17 cellular contexts compared by ENCODE assay signal in genomic region chr10:1563028-1563427, GRCh38.
DNase-seq lines count a peak whose midpoint lies in the region; ATAC-seq, FAIRE-seq and TF ChIP-seq lines count a peak whose summit lies in the region.
"Had no signal": no experiment of that assay in that cellular context is flagged by ENCODE, and none has a peak within 500 bp of the region (broad histone marks: within the 10 kb centered on the region; RNA-seq: fewer than 3 reads in every experiment).

No MANE protein-coding gene starts in this region.

- H3K36me3 Mint-ChIP-seq in GM23338 (ENCODE audit: low read depth) (no peaks in the 10 kb centered on the region), neural progenitor cell (no peaks in the 10 kb centered on the region)
- H3K36me3 Mint-ChIP-seq: CD8-positive, alpha-beta T cell had no signal

- H2BK20ac ChIP-seq in H1 (ENCODE audit: low read length): no peak overlapping the region

- no peak for FAIRE-seq in H1 (lab: Jason Lieb, UNC)
- FAIRE-seq: HepG2 had no signal

- H3K9ac ChIP-seq in H1 (replicated peaks in 1 of 4; ENCODE audit: extremely low read depth in 1 of 4, low read depth in 3 of 4, low read length in 3 of 4): no peak overlapping the region
- no peak overlapping the region for H3K9ac ChIP-seq in neural progenitor cell
- H3K9ac ChIP-seq: BLaER1 treated with 17β-estradiol and CSF1 and Interleukin-3, amounts not matched to agents 10 nM and 100 nM; GM23248 had no signal

- H3K36me3 ChIP-seq in GM23338 (ENCODE audit: insufficient read depth): no peaks in the 10 kb centered on the region
- no peaks in the 10 kb centered on the region for H3K36me3 ChIP-seq in H1 (ENCODE audit: control insufficient read depth in 2 of 4, insufficient read depth in 4 of 4, low read length in 3 of 4)
- no peaks in the 10 kb centered on the region for H3K36me3 ChIP-seq in neural progenitor cell
- H3K36me3 ChIP-seq in sigmoid colon: no peaks in the 10 kb centered on the region
- H3K36me3 ChIP-seq: BLaER1 treated with 17β-estradiol and CSF1 and Interleukin-3, amounts not matched to agents 10 nM and 100 nM had no signal

- H3K4me1 Mint-ChIP-seq in GM23338 (peaks cover 8% of the 10 kb centered on the region; the same call in 2 of the 3 replicates), neural progenitor cell (peaks cover 25% of the 10 kb centered on the region)

- H3K18ac ChIP-seq in H1 (ENCODE audit: extremely low read depth, low read length): no peak overlapping the region

- H4K91ac ChIP-seq in H1 (replicated peaks; ENCODE audit: insufficient read length, low read length): no peak overlapping the region

- no peak overlapping the region for H3K23ac ChIP-seq in H1 (ENCODE audit: insufficient read length)

- H4K20me1 ChIP-seq in GM23338 (replicated peaks; ENCODE audit: insufficient read depth) (no peaks in the 10 kb centered on the region), H1 (replicated peaks in 1 of 2; ENCODE audit: control insufficient read depth in 1 of 2, insufficient read depth in 2 of 2, low read length in 2 of 2) (peaks cover 0 to 2% of the 10 kb centered on the region in 2 experiments), neural progenitor cell (ENCODE audit: low read depth) (no peaks in the 10 kb centered on the region)
- H4K20me1 ChIP-seq: BLaER1 treated with 17β-estradiol and CSF1 and Interleukin-3, amounts not matched to agents 10 nM and 100 nM had no signal

- H3K4ac ChIP-seq in H1 (replicated peaks; ENCODE audit: insufficient read length, low read depth, low read length): no peak overlapping the region

- DNase-seq in GM23338 (ENCODE audit: low spot score): no peak
- no peak for DNase-seq in H1 (ENCODE audit: low read depth in 1 of 2, low spot score in 2 of 2)
- DNase-seq in neural progenitor cell (ENCODE audit: low spot score): no peak
- peak; percentile 35 for DNase-seq in sigmoid colon
- DNase-seq in cerebellum (ENCODE audit: low spot score): no peak
- DNase-seq in omental fat pad (ENCODE audit: low spot score): no peak
- DNase-seq in dermis blood vessel endothelial cell: no peak
- DNase-seq: Calu3; CD8-positive, alpha-beta T cell; DMS79 treated with DMSO at 0.1 percent for 48 hours; GF-D8; GM23248; H9 had no signal

- H3K14ac ChIP-seq in H1 (ENCODE audit: insufficient read length): no peak overlapping the region

- no peak overlapping the region for H2BK15ac ChIP-seq in H1 (ENCODE audit: low read length)

- H2BK120ac ChIP-seq in H1 (replicated peaks; ENCODE audit: low read depth, low read length): peak overlapping the region; percentile 15

- H3K4me3 Mint-ChIP-seq in GM23338 (no peak overlapping the region), neural progenitor cell (no peak overlapping the region)
- H3K4me3 Mint-ChIP-seq: B cell; CD8-positive, alpha-beta T cell; H9; IgD-negative memory B cell had no signal

- H3K9me2 ChIP-seq in GM23338 (ENCODE audit: insufficient read depth): no peaks in the 10 kb centered on the region

- CTCF ChIA-PET in H1 (lab: Charles Lee; ENCODE audit: partially characterized antibody): interaction anchor here (1.3 kb wide), 1 partner anchor 203 kb away, joined by 3 read pairs; no protein-coding TSS in a partner anchor

- TF ChIP-seq EP300 in H1 (IDR thresholded peaks at IDR 0.05; ENCODE audit: borderline replicate concordance in 1 of 2, low read depth in 2 of 2, low read length in 2 of 2): no peak
- no peak for TF ChIP-seq EP300 in sigmoid colon (IDR thresholded peaks at IDR 0.05)

- H3K27ac ChIP-seq in GM23338 (ENCODE audit: low read depth) (no peak overlapping the region), H1 (ENCODE audit: low read depth, low read length) (no peak overlapping the region), neural progenitor cell (no peak overlapping the region), sigmoid colon (no peak overlapping the region)
- H3K27ac ChIP-seq: BLaER1 treated with 17β-estradiol and CSF1 and Interleukin-3, amounts not matched to agents 10 nM and 100 nM; GM23248 had no signal

- H3K27ac Mint-ChIP-seq in GM23338 (no peak overlapping the region), neural progenitor cell (peak overlapping the region; percentile 87)
- H3K27ac Mint-ChIP-seq: B cell; CD8-positive, alpha-beta T cell had no signal

- H3K9me3 ChIP-seq in H1 (ENCODE audit: insufficient read depth in 2 of 2, low read depth in 1 of 2, low read length in 1 of 2) (no peaks in the 10 kb centered on the region), neural progenitor cell (ENCODE audit: low read depth) (no peaks in the 10 kb centered on the region), sigmoid colon (no peaks in the 10 kb centered on the region)
- H3K9me3 ChIP-seq: BLaER1 treated with 17β-estradiol and CSF1 and Interleukin-3, amounts not matched to agents 10 nM and 100 nM had no signal

- H3K27me3 Mint-ChIP-seq in GM23338 (ENCODE audit: insufficient read depth, low read depth, poor library complexity): peaks cover 3% of the 10 kb centered on the region
- peaks cover 5% of the 10 kb centered on the region for H3K27me3 Mint-ChIP-seq in neural progenitor cell (ENCODE audit: insufficient read depth, low read depth)

- H3K9me3 Mint-ChIP-seq in GM23338: no peaks in the 10 kb centered on the region
- H3K9me3 Mint-ChIP-seq in neural progenitor cell: no peaks in the 10 kb centered on the region
- H3K9me3 Mint-ChIP-seq: CD8-positive, alpha-beta T cell; H9; IgD-negative memory B cell had no signal

- no peaks in the 10 kb centered on the region for H3K23me2 ChIP-seq in H1 (ENCODE audit: low read depth, low read length)

- intact Hi-C loops in sigmoid colon (cut with DNase I): no loop called here

- H3K79me2 ChIP-seq in GM23338 (replicated peaks; ENCODE audit: insufficient read depth) (no peaks in the 10 kb centered on the region), H1 (ENCODE audit: control insufficient read depth in 1 of 2, insufficient read depth in 2 of 2, low read length in 2 of 2) (no peaks in the 10 kb centered on the region), neural progenitor cell (ENCODE audit: low read depth) (no peaks in the 10 kb centered on the region)

- no peak overlapping the region for H3K4me2 ChIP-seq in GM23338
- H3K4me2 ChIP-seq in H1 (ENCODE audit: insufficient read depth in 1 of 2, low read depth in 2 of 2, low read length in 2 of 2): no peak overlapping the region
- H3K4me2 ChIP-seq in neural progenitor cell: no peak overlapping the region
- H3K4me2 ChIP-seq: BLaER1 treated with 17β-estradiol and CSF1 and Interleukin-3, amounts not matched to agents 10 nM and 100 nM had no signal

- H2BK5ac ChIP-seq in H1 (ENCODE audit: low read depth, low read length): no peak overlapping the region

- POLR2A ChIA-PET in H1 (lab: Charles Lee; ENCODE audit: partially characterized antibody): no interaction called here

- H2AK5ac ChIP-seq in H1 (ENCODE audit: low read depth, low read length): no peak overlapping the region

- TF ChIP-seq POLR2A in H1 (IDR thresholded peaks at IDR 0.05; ENCODE audit: control extremely low read depth in 1 of 2, low read depth in 2 of 2, low read length in 2 of 2) (no peak), sigmoid colon (IDR thresholded peaks at IDR 0.05) (no peak)

- no peaks in the 10 kb centered on the region for H3K79me1 ChIP-seq in H1 (ENCODE audit: low read depth, low read length)

- H4K5ac ChIP-seq in H1 (ENCODE audit: insufficient read length, low read depth, low read length): no peak overlapping the region

- TF ChIP-seq RAD21 in H1 (IDR thresholded peaks at IDR 0.05 in 1 of 2, conservative IDR thresholded peaks at IDR 0.05 in 1 of 2; ENCODE audit: low read depth in 2 of 2, low read length in 2 of 2): no peak

- H3K4me1 ChIP-seq in GM23338 (ENCODE audit: insufficient read depth) (no peaks in the 10 kb centered on the region), H1 (replicated peaks in 1 of 4; ENCODE audit: control insufficient read depth in 3 of 4, insufficient read depth in 4 of 4, low read length in 3 of 4) (0 out of 7 replicates have a peak, but pooled peaks cover 0 to 3% (median 1%) of the 10 kb centered on the region in 4 experiments), neural progenitor cell (no peaks in the 10 kb centered on the region), sigmoid colon (no peaks in the 10 kb centered on the region)

- H4K8ac ChIP-seq in H1 (ENCODE audit: extremely low read depth, insufficient read depth, low read length): no peak overlapping the region

- H3K27me3 ChIP-seq in GM23338 (ENCODE audit: insufficient read depth) (no peaks in the 10 kb centered on the region), H1 (replicated peaks in 1 of 4; ENCODE audit: control insufficient read depth in 3 of 4, extremely low read depth in 1 of 4, insufficient read depth in 3 of 4, low read length in 3 of 4) (peaks cover 0 to 2% (median 0%) of the 10 kb centered on the region in 4 experiments; a peak in 2 of 7 replicates), neural progenitor cell (no peaks in the 10 kb centered on the region), sigmoid colon (peaks cover 0 to 15% (median 0%) of the 10 kb centered on the region in 3 donors)
- H3K27me3 ChIP-seq: BLaER1 treated with 17β-estradiol and CSF1 and Interleukin-3, amounts not matched to agents 10 nM and 100 nM had no signal

- no peak overlapping the region for H2BK12ac ChIP-seq in H1 (ENCODE audit: low read depth, low read length)

- H2AFZ ChIP-seq in GM23338: no peak overlapping the region
- no peak overlapping the region for H2AFZ ChIP-seq in H1 (ENCODE audit: low read length)
- H2AFZ ChIP-seq in neural progenitor cell (replicated peaks): no peak overlapping the region
- H2AFZ ChIP-seq: GM23248 had no signal

- no peak for ATAC-seq in GM23338
- no peak for ATAC-seq in omental fat pad (ENCODE audit: low FRiP score)
- ATAC-seq: CD8-positive, alpha-beta T cell; HepG2 had no signal

- H3K56ac ChIP-seq in H1 (replicated peaks; ENCODE audit: insufficient read length, low read depth, low read length): no peak overlapping the region

- WGBS in H1 (ENCODE audit: extremely low coverage in 1 of 2, insufficient coverage in 1 of 2, insufficient read length in 1 of 2, insufficient replicate concordance in 2 of 2, low coverage in 1 of 2, low lambda C conversion rate in 2 of 2, missing lambda C conversion rate in 1 of 2), 2 experiments: 82% methylated on average over 11 of the region's 13 CpGs; no CpG with 5 or more reads in 1 of the 2 experiments
- 83 to 87% methylated on average over 13 of the region's 13 CpGs for WGBS in sigmoid colon, 2 donors

- TF ChIP-seq CTCF in GM23338 (conservative IDR thresholded peaks at IDR 0.05; ENCODE audit: low read depth in 2 of 2): no peak
- no peak for TF ChIP-seq CTCF in H1 (IDR thresholded peaks at IDR 0.05; ENCODE audit: control extremely low read depth in 1 of 3, insufficient read depth in 1 of 3, low read depth in 1 of 3, low read length in 3 of 3)
- TF ChIP-seq CTCF in neural progenitor cell (IDR thresholded peaks at IDR 0.05): no peak
- no peak for TF ChIP-seq CTCF in sigmoid colon (IDR thresholded peaks at IDR 0.05)
- TF ChIP-seq CTCF in omental fat pad (IDR thresholded peaks at IDR 0.05): no peak

- no peak overlapping the region for H3K4me3 ChIP-seq in GM23338
- no peak overlapping the region for H3K4me3 ChIP-seq in H1 (ENCODE audit: extremely low read depth in 1 of 4, insufficient read depth in 2 of 4, low read depth in 3 of 4, low read length in 4 of 4)
- no peak overlapping the region for H3K4me3 ChIP-seq in neural progenitor cell
- no peak overlapping the region for H3K4me3 ChIP-seq in sigmoid colon
- H3K4me3 ChIP-seq: BLaER1 treated with 17β-estradiol and CSF1 and Interleukin-3, amounts not matched to agents 10 nM and 100 nM; GM23248 had no signal

- H3F3A ChIP-seq in GM23338 (replicated peaks; ENCODE audit: low read depth) (no peaks in the 10 kb centered on the region), neural progenitor cell (ENCODE audit: low read depth) (no peaks in the 10 kb centered on the region)
